Comparison of ENCODE assay signal across 20 cellular contexts in genomic region chr12:43345023-43345422, GRCh38.
"Had no signal": no experiment of that assay in that cellular context is flagged by ENCODE, and none has a peak within 500 bp of the region (broad histone marks: within the 10 kb centered on the region; RNA-seq: fewer than 3 reads in every experiment).

No MANE protein-coding gene starts in this region.

- H3K9me3 ChIP-seq: colonic mucosa, esophagus muscularis mucosa, gastroesophageal sphincter had no signal

- H3K27me3 ChIP-seq: colonic mucosa, esophagus muscularis mucosa, foreskin keratinocyte, gastroesophageal sphincter, heart left ventricle, hepatocyte, left lung had no signal

- DNase-seq: colonic mucosa; cortex of kidney; effector CD8-positive, alpha-beta T cell; effector memory CD8-positive, alpha-beta T cell; foreskin keratinocyte; heart left ventricle; hypothalamus; immature natural killer cell; left cardiac atrium; left lung; left ventricle myocardium superior; lower lobe of right lung; mesenchymal stem cell; mucosa of descending colon; naive B cell had no signal

- H3K79me2 ChIP-seq: hepatocyte had no signal

- H3K4me3 Mint-ChIP-seq: dendritic cell treated with granulocyte-macrophage colony-stimulating factor and Interleukin-4, amounts not matched to agents 40 ng/mL and 50 ng/mL, for 4 days; effector memory CD8-positive, alpha-beta T cell; immature natural killer cell; mesothelial cell of epicardium; naive B cell had no signal

- H3K4me1 Mint-ChIP-seq: immature natural killer cell, naive B cell had no signal

- H3K4me3 ChIP-seq: colonic mucosa, esophagus muscularis mucosa, gastroesophageal sphincter, heart left ventricle, hepatocyte, left lung, lower lobe of right lung, mucosa of descending colon had no signal

- H2AFZ ChIP-seq: hepatocyte had no signal

- H3K4me1 ChIP-seq: colonic mucosa, esophagus muscularis mucosa, foreskin keratinocyte, gastroesophageal sphincter, heart left ventricle, left lung, lower lobe of right lung had no signal

- H3K27me3 Mint-ChIP-seq: effector memory CD8-positive, alpha-beta T cell had no signal

- H3K27ac ChIP-seq: colonic mucosa, esophagus muscularis mucosa, foreskin keratinocyte, gastroesophageal sphincter, heart left ventricle, hepatocyte, left lung, lower lobe of right lung had no signal

- H3K36me3 ChIP-seq: colonic mucosa, esophagus muscularis mucosa, gastroesophageal sphincter, heart left ventricle, left lung, lower lobe of right lung had no signal

- H3K36me3 Mint-ChIP-seq: immature natural killer cell had no signal

- H3K4me2 ChIP-seq: hepatocyte had no signal

- H3K27ac Mint-ChIP-seq: dendritic cell treated with granulocyte-macrophage colony-stimulating factor and Interleukin-4, amounts not matched to agents 40 ng/mL and 50 ng/mL, for 4 days; effector memory CD8-positive, alpha-beta T cell; immature natural killer cell; mesothelial cell of epicardium; naive B cell had no signal
